Comparison of ENCODE assay signal across 16 cellular contexts in the genomic region with DNA sequence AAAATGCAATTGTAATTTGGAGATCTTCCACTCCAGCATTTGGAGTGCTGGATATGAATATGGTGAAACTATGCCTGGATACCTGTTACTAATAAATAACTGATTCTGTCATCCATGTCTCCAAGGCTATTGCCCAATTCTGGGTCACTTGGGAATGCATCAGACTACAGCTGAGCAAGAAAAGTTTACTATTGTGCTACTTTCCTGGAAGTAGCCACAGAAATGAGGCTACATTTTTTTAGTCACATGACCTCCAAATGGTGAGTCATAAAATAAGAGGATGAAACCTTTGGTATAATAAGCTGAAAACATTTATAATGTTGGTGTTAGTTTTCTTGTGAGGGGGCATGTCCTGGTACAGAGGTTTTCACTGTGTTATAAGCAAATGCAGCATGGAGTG. TPM values are rescaled to one million over a fixed set of nuclear protein-coding genes. Genes with fewer than 3 reads are reported as not detected.
DNase-seq lines count a peak whose midpoint lies in the region; ATAC-seq and TF ChIP-seq lines count a peak whose summit lies in the region.
"Had no signal": no experiment of that assay in that cellular context is flagged by ENCODE, and none has a peak within 500 bp of the region (broad histone marks: within the 10 kb centered on the region; RNA-seq: fewer than 3 reads in every experiment).

No MANE protein-coding gene starts in this region.

- DNase-seq in AG09309 (ENCODE audit: low read depth) = peak; percentile 2
- peak; percentile 82 for DNase-seq in HS-5 (ENCODE audit: low read depth)
- DNase-seq in mammary epithelial cell = peak; percentile 68
- peak; percentile 43 for DNase-seq in kidney epithelial cell (ENCODE audit: low read depth)
- no peak for DNase-seq in stimulated activated CD8-positive, alpha-beta memory T cell treated with anti-CD3 and anti-CD28 coated beads, Interleukin-4, amount 100 ng/mL, for 48 hours
- DNase-seq in immature natural killer cell = no peak
- DNase-seq in MM.1S = no peak
- DNase-seq: activated CD4-positive, alpha-beta T cell treated with anti-CD3 and anti-CD28 coated beads for 36 hours; CD8-positive, alpha-beta memory T cell; NCI-H1417; stimulated activated CD4-positive, alpha-beta T cell treated with anti-CD3 and anti-CD28 coated beads, Interleukin-2, amount 100 ng/mL, for 24 hours; stimulated activated naive B cell treated with anti-CD40 and anti-IgM and Interleukin-4, amounts not matched to agents 10 μg/mL and 1 μg/mL and 100 μg/mL, for 72 hours; T-cell had no signal

- H3K27ac ChIP-seq in mammary epithelial cell (ENCODE audit: insufficient read depth, low read depth, low read length) = no peak overlapping the region
- H3K27ac ChIP-seq in MM.1S (ENCODE audit: low read length) = no peak overlapping the region

- H3K4me1 ChIP-seq in mammary epithelial cell (ENCODE audit: insufficient read depth, low read length) (no peaks in the 10 kb centered on the region), MM.1S (ENCODE audit: low read length) (no peaks in the 10 kb centered on the region)

- H3K36me3 ChIP-seq in mammary epithelial cell (ENCODE audit: insufficient read depth, low read length) (no peaks in the 10 kb centered on the region), kidney epithelial cell (ENCODE audit: control insufficient read depth, insufficient read depth, low read length) (no peaks in the 10 kb centered on the region), MM.1S (replicated peaks; ENCODE audit: insufficient read depth, low read length) (no peaks in the 10 kb centered on the region)

- peaks cover 3 to 11% of the 10 kb centered on the region in 2 donors for H3K4me1 Mint-ChIP-seq in immature natural killer cell

- no peaks in the 10 kb centered on the region for H3K36me3 Mint-ChIP-seq in immature natural killer cell
- H3K36me3 Mint-ChIP-seq: CD8-positive, alpha-beta memory T cell; T-cell had no signal

- H3K79me2 ChIP-seq in mammary epithelial cell (ENCODE audit: insufficient read depth, low read length) (no peaks in the 10 kb centered on the region), MM.1S (ENCODE audit: low read length) (no peaks in the 10 kb centered on the region)

- H3K9me2 ChIP-seq in MM.1S (replicated peaks; ENCODE audit: insufficient read depth, low read length) = no peaks in the 10 kb centered on the region

- H3K4me3 ChIP-seq in AG09309 (ENCODE audit: control insufficient read depth, low read depth, low read length) = no peak overlapping the region
- no peak overlapping the region for H3K4me3 ChIP-seq in mammary epithelial cell (replicated peaks in 1 of 3; ENCODE audit: insufficient read depth in 1 of 3, low read depth in 2 of 3, low read length in 3 of 3)
- no peak overlapping the region for H3K4me3 ChIP-seq in kidney epithelial cell (ENCODE audit: low read depth, low read length)
- H3K4me3 ChIP-seq in MM.1S (ENCODE audit: low read length) = no peak overlapping the region

- dilution Hi-C loops in mammary epithelial cell (cut with HindIII; ENCODE audit: low sequenced_read_pairs) = no loop called here

- H3K27me3 ChIP-seq in mammary epithelial cell (ENCODE audit: insufficient read depth, low read length) (no peaks in the 10 kb centered on the region), kidney epithelial cell (ENCODE audit: control insufficient read depth, insufficient read depth, low read length) (no peaks in the 10 kb centered on the region), MM.1S (replicated peaks; ENCODE audit: insufficient read depth, low read length) (no peaks in the 10 kb centered on the region)

- H3K9me3 ChIP-seq in mammary epithelial cell (replicated peaks; ENCODE audit: insufficient read depth, low read length) = no peaks in the 10 kb centered on the region
- H3K9me3 ChIP-seq in MM.1S (replicated peaks; ENCODE audit: insufficient read depth, low read length) = no peaks in the 10 kb centered on the region

- H3K4me2 ChIP-seq in mammary epithelial cell (ENCODE audit: insufficient read depth, low read depth, low read length) (no peak overlapping the region), MM.1S (ENCODE audit: low read depth, low read length) (no peak overlapping the region)

- no peak overlapping the region for H3K27ac Mint-ChIP-seq in immature natural killer cell
- H3K27ac Mint-ChIP-seq: activated CD4-positive, alpha-beta T cell treated with anti-CD3 and anti-CD28 coated beads for 36 hours; activated T-helper 2 cell treated with anti-CD3 and anti-CD28 coated beads, Interferon-gamma antibody, Interleukin-2, Interleukin-4, amounts not matched to agents 10 μg/mL and 5 μg/mL and 100 μg/mL, durations not matched to agents 14 hours and 24 hours and 36 hours; stimulated activated naive B cell treated with anti-CD40 and anti-IgM and Interleukin-4, amounts not matched to agents 10 μg/mL and 1 μg/mL and 100 μg/mL, for 72 hours; T-cell had no signal

- TF ChIP-seq CTCF in AG09309 (IDR thresholded peaks at IDR 0.05; ENCODE audit: control insufficient read depth, insufficient read depth, low read depth, low read length, missing control alignments) (no peak), mammary epithelial cell (conservative IDR thresholded peaks at IDR 0.05 in 1 of 2, IDR thresholded peaks at IDR 0.05 in 1 of 2; ENCODE audit: extremely low read depth in 1 of 2, insufficient read depth in 1 of 2, low read depth in 1 of 2, low read length in 2 of 2) (no peak), kidney epithelial cell (IDR thresholded peaks at IDR 0.05; ENCODE audit: insufficient read depth, low read length, poor library complexity, severe bottlenecking) (no peak), MM.1S (IDR thresholded peaks at IDR 0.05; ENCODE audit: low read length) (no peak)

- intact Hi-C loops in mammary epithelial cell (cut with micrococcal nuclease) = no loop called here

- no peak overlapping the region for H3K9ac ChIP-seq in mammary epithelial cell (ENCODE audit: insufficient read depth, low read length)
- no peak overlapping the region for H3K9ac ChIP-seq in MM.1S (ENCODE audit: low read length)

- H4K20me1 ChIP-seq in mammary epithelial cell (ENCODE audit: insufficient read depth, low read length) = no peaks in the 10 kb centered on the region
- H4K20me1 ChIP-seq in MM.1S (ENCODE audit: insufficient read depth, low read length) = no peaks in the 10 kb centered on the region

- in situ Hi-C loops in mammary epithelial cell (cut with MboI; ENCODE audit: low sequenced_read_pairs in 2 of 2) = no loop called here

- no peaks in the 10 kb centered on the region for H3F3A ChIP-seq in MM.1S (ENCODE audit: insufficient read depth, low read length)

- peak overlapping the region in 2 of 5 donors; percentile 8 to 21 for H3K4me3 Mint-ChIP-seq in immature natural killer cell
- H3K4me3 Mint-ChIP-seq: activated CD4-positive, alpha-beta T cell treated with anti-CD3 and anti-CD28 coated beads for 36 hours; stimulated activated naive B cell treated with anti-CD40 and anti-IgM and Interleukin-4, amounts not matched to agents 10 μg/mL and 1 μg/mL and 100 μg/mL, for 72 hours had no signal

- H3K27me3 Mint-ChIP-seq in immature natural killer cell (ENCODE audit: low read depth in 3 of 3) = peaks cover 2 to 3% (median 3%) of the 10 kb centered on the region in 3 donors
- H3K27me3 Mint-ChIP-seq: stimulated activated naive B cell treated with anti-CD40 and anti-IgM and Interleukin-4, amounts not matched to agents 10 μg/mL and 1 μg/mL and 100 μg/mL, for 72 hours had no signal

- CTCF ChIA-PET in mammary epithelial cell (lab: Charles Lee; ENCODE audit: low non-redundant PET) = no interaction called here

- ATAC-seq in HG02973 (IDR thresholded peaks at IDR 0.05; ENCODE audit: unreplicated experiment) = no peak
- ATAC-seq: activated CD4-positive, alpha-beta T cell treated with anti-CD3 and anti-CD28 coated beads for 36 hours; stimulated activated naive B cell treated with anti-CD40 and anti-IgM and Interleukin-4, amounts not matched to agents 10 μg/mL and 1 μg/mL and 100 μg/mL, for 72 hours; T-cell had no signal

- BruUV-seq in mammary epithelial cell (replicated peaks; lab: Mats Ljungman, UMichigan) = no TSS peak

- H2AFZ ChIP-seq in mammary epithelial cell (ENCODE audit: low read depth, low read length) = no peak overlapping the region
- no peak overlapping the region for H2AFZ ChIP-seq in MM.1S (ENCODE audit: low read length)

- H3K9me3 Mint-ChIP-seq in immature natural killer cell = peaks cover 0 to 6% (median 0%) of the 10 kb centered on the region in 6 donors
- H3K9me3 Mint-ChIP-seq: CD8-positive, alpha-beta memory T cell; T-cell had no signal

RNA-seq across cellular contexts. Expression of a gene that starts 44.4 kb away (rescaled TPM):
- under 1 TPM in 1 of 2 donors, not detected in 1; 0.33 TPM for total RNA-seq in mammary epithelial cell
- polyA plus RNA-seq in mammary epithelial cell = 0.02 TPM
- polyA minus RNA-seq in mammary epithelial cell = not detected
- total RNA-seq in kidney epithelial cell = 0.21 and 0.48 TPM in 2 replicates
- polyA plus RNA-seq in immature natural killer cell = not detected
- total RNA-seq: activated T-helper 2 cell treated with anti-CD3 and anti-CD28 coated beads, Interferon-gamma antibody, Interleukin-2, Interleukin-4, amounts not matched to agents 10 μg/mL and 5 μg/mL and 100 μg/mL, durations not matched to agents 14 hours and 24 hours and 36 hours; osteocyte had no signal
- polyA plus RNA-seq: CD8-positive, alpha-beta memory T cell had no signal

RNA-seq across cellular contexts. Expression of a gene that starts 44.5 kb away (rescaled TPM):
- total RNA-seq in mammary epithelial cell = 10 to 100 TPM; 22.2 to 22.7 TPM
- polyA plus RNA-seq in mammary epithelial cell = 5.4 TPM
- 4.5 TPM for polyA minus RNA-seq in mammary epithelial cell
- 7.8 and 17.1 TPM in 2 replicates for total RNA-seq in kidney epithelial cell
- polyA plus RNA-seq in immature natural killer cell = 10 to 100 TPM in 1 of 3 donors, 1 to 10 TPM in 2; 6.7 to 14.2 (median 7.6) TPM

Comparison
In these comparisons a context has a peak if more than half of its experiments do, and no peak if none do; other contexts are left out.
1. DNase-seq: peak in AG09309 (single experiment), HS-5 (single experiment), mammary epithelial cell (single experiment) and kidney epithelial cell (single experiment); none in stimulated activated CD8-positive, alpha-beta memory T cell treated with anti-CD3 and anti-CD28 coated beads, Interleukin-4, amount 100 ng/mL, for 48 hours (single experiment), immature natural killer cell (0 of 3) and MM.1S (single experiment).